In the genomic region with DNA sequence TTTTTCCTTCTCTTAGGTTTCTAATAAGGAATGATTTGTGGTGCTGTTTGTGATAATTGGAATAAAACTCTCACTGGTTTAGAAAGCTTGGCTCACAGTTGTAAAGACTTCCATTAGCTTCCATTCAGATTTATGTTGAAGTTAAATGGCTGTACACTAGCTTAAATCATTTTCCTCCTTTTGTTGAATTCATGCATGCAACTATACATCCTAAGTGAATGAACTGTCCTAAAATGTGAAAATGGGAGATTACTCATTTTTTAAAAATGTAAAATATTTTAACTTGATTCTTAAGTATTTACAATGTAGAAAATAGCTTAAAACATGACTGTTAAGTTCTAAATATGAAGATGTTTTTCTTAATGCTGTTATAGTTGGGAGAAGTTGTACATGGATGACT, we compare ENCODE assay signal across 21 cellular contexts. TPM values are rescaled to one million over a fixed set of nuclear protein-coding genes. Genes with fewer than 3 reads are reported as not detected.
DNase-seq lines count a peak whose midpoint lies in the region; ATAC-seq, FAIRE-seq and TF ChIP-seq lines count a peak whose summit lies in the region.
"Had no signal": no experiment of that assay in that cellular context is flagged by ENCODE, and none has a peak within 500 bp of the region (broad histone marks: within the 10 kb centered on the region; RNA-seq: fewer than 3 reads in every experiment).

No MANE protein-coding gene starts in this region.

- no peak for DNase-seq in stimulated activated naive CD8-positive, alpha-beta T cell treated with anti-CD3 and anti-CD28 coated beads, Interleukin-15, Interleukin-2, amounts not matched to agents 100 U/mL and 50 U/mL, for 24 hours
- no peak for DNase-seq in RWPE2 (ENCODE audit: low spot score)
- no peak for DNase-seq in chondrocyte (ENCODE audit: low spot score)
- no peak for DNase-seq in pancreas
- DNase-seq in upper lobe of right lung, result no peak
- DNase-seq in NCI-H2227 (lab: John Stamatoyannopoulos, UW; ENCODE audit: unreplicated experiment), result no peak
- DNase-seq: activated CD8-positive, alpha-beta memory T cell treated with anti-CD3 and anti-CD28 coated beads for 24 hours; CD8-positive, alpha-beta T cell; cerebellar nuclear complex; DMS53; effector CD8-positive, alpha-beta T cell; kidney; NCI-H774; stimulated activated CD4-positive, alpha-beta T cell treated with anti-CD3 and anti-CD28 coated beads, Interleukin-1b, Interleukin-23, amount 100 ng/mL, for 48 hours; stimulated activated naive B cell treated with anti-CD40 and anti-IgM and Interleukin-4, amounts not matched to agents 10 μg/mL and 1 μg/mL and 100 μg/mL, for 72 hours; thyroid gland had no signal

- H3K9me3 Mint-ChIP-seq in stimulated activated naive CD8-positive, alpha-beta T cell treated with anti-CD3 and anti-CD28 coated beads, Interleukin-15, Interleukin-2, amounts not matched to agents 100 ng/mL and 50 ng/mL, for 24 hours, result peaks cover 8% of the 10 kb centered on the region
- H3K9me3 Mint-ChIP-seq in chondrocyte (ENCODE audit: low read depth), result peaks cover 9% of the 10 kb centered on the region
- H3K9me3 Mint-ChIP-seq: CD8-positive, alpha-beta T cell had no signal

- peak overlapping the region; percentile 38 for H3K4me3 Mint-ChIP-seq in stimulated activated naive CD8-positive, alpha-beta T cell treated with anti-CD3 and anti-CD28 coated beads, Interleukin-15, Interleukin-2, amounts not matched to agents 100 ng/mL and 50 ng/mL, for 24 hours
- H3K4me3 Mint-ChIP-seq in chondrocyte (ENCODE audit: unreplicated experiment), result no peak overlapping the region
- H3K4me3 Mint-ChIP-seq: CD8-positive, alpha-beta T cell; nephron; stimulated activated naive B cell treated with anti-CD40 and anti-IgM and Interleukin-4, amounts not matched to agents 10 μg/mL and 1 μg/mL and 100 μg/mL, for 72 hours had no signal

- H3K27me3 Mint-ChIP-seq in stimulated activated naive CD8-positive, alpha-beta T cell treated with anti-CD3 and anti-CD28 coated beads, Interleukin-15, Interleukin-2, amounts not matched to agents 100 ng/mL and 50 ng/mL, for 24 hours, result no peaks in the 10 kb centered on the region
- H3K27me3 Mint-ChIP-seq in chondrocyte (ENCODE audit: low read depth), result no peaks in the 10 kb centered on the region

- intact Hi-C loops in pancreas (cut with DNase I) (no loop called here), upper lobe of right lung (cut with DNase I) (no loop called here)

- peak overlapping the region; percentile 11 for H3K27ac ChIP-seq in RWPE2 (ENCODE audit: poor library complexity, severe bottlenecking)
- H3K27ac ChIP-seq in pancreas, result no peak overlapping the region
- H3K27ac ChIP-seq in upper lobe of right lung, result no peak overlapping the region
- H3K27ac ChIP-seq: ascending aorta, thyroid gland had no signal

- H3K4me3 ChIP-seq in RWPE2 (ENCODE audit: severe bottlenecking), result no peak overlapping the region
- H3K4me3 ChIP-seq in pancreas, result no peak overlapping the region
- no peak overlapping the region for H3K4me3 ChIP-seq in upper lobe of right lung
- H3K4me3 ChIP-seq: ascending aorta, thyroid gland had no signal

- H3K4me1 ChIP-seq in RWPE2 (ENCODE audit: insufficient read depth, poor library complexity, severe bottlenecking) (peaks cover 7% of the 10 kb centered on the region), pancreas (no peaks in the 10 kb centered on the region), upper lobe of right lung (no peaks in the 10 kb centered on the region)
- H3K4me1 ChIP-seq: ascending aorta, thyroid gland had no signal

- H3K27ac Mint-ChIP-seq in stimulated activated naive CD8-positive, alpha-beta T cell treated with anti-CD3 and anti-CD28 coated beads, Interleukin-15, Interleukin-2, amounts not matched to agents 100 ng/mL and 50 ng/mL, for 24 hours, result peak overlapping the region; percentile 92
- H3K27ac Mint-ChIP-seq in chondrocyte (ENCODE audit: unreplicated experiment), result peak overlapping the region; percentile 60
- H3K27ac Mint-ChIP-seq: nephron; stimulated activated naive B cell treated with anti-CD40 and anti-IgM and Interleukin-4, amounts not matched to agents 10 μg/mL and 1 μg/mL and 100 μg/mL, for 72 hours had no signal

- H3K36me3 ChIP-seq in RWPE2 (ENCODE audit: low read depth), result no peaks in the 10 kb centered on the region
- H3K36me3 ChIP-seq in pancreas, result no peaks in the 10 kb centered on the region
- no peaks in the 10 kb centered on the region for H3K36me3 ChIP-seq in upper lobe of right lung
- H3K36me3 ChIP-seq: ascending aorta, thyroid gland had no signal

- H3K4me1 Mint-ChIP-seq in stimulated activated naive CD8-positive, alpha-beta T cell treated with anti-CD3 and anti-CD28 coated beads, Interleukin-15, Interleukin-2, amounts not matched to agents 100 ng/mL and 50 ng/mL, for 24 hours (ENCODE audit: low read depth), result peaks cover 62% of the 10 kb centered on the region
- peaks cover 48% of the 10 kb centered on the region for H3K4me1 Mint-ChIP-seq in chondrocyte (ENCODE audit: low read depth)
- H3K4me1 Mint-ChIP-seq: nephron; stimulated activated naive B cell treated with anti-CD40 and anti-IgM and Interleukin-4, amounts not matched to agents 10 μg/mL and 1 μg/mL and 100 μg/mL, for 72 hours had no signal

- no peak for ATAC-seq in stimulated activated naive CD8-positive, alpha-beta T cell treated with anti-CD3 and anti-CD28 coated beads, Interleukin-15, Interleukin-2, amounts not matched to agents 100 U/mL and 50 U/mL, for 24 hours
- ATAC-seq in RWPE2 (ENCODE audit: low read depth) (no peak), pancreas (no peak), upper lobe of right lung (no peak), GM21723 (IDR thresholded peaks at IDR 0.05; ENCODE audit: unreplicated experiment) (no peak)
- ATAC-seq: CD8-positive, alpha-beta T cell; stimulated activated naive B cell treated with anti-CD40 and anti-IgM and Interleukin-4, amounts not matched to agents 10 μg/mL and 1 μg/mL and 100 μg/mL, for 72 hours had no signal

- TF ChIP-seq CTCF in RWPE2 (IDR thresholded peaks at IDR 0.05; ENCODE audit: poor library complexity, severe bottlenecking), result no peak
- no peak for TF ChIP-seq CTCF in chondrocyte (IDR thresholded peaks at IDR 0.05)
- no peak for TF ChIP-seq CTCF in pancreas (IDR thresholded peaks at IDR 0.05)
- TF ChIP-seq CTCF in upper lobe of right lung (IDR thresholded peaks at IDR 0.05), result no peak

- H3K9me3 ChIP-seq in RWPE2 (ENCODE audit: severe bottlenecking) (peaks cover 10% of the 10 kb centered on the region), pancreas (no peaks in the 10 kb centered on the region), upper lobe of right lung (peaks cover 8% of the 10 kb centered on the region)
- H3K9me3 ChIP-seq: ascending aorta, thyroid gland had no signal

- FAIRE-seq in pancreas (lab: Jason Lieb, UNC), result no peak
- FAIRE-seq: H1, kidney had no signal

- H3K36me3 Mint-ChIP-seq in stimulated activated naive CD8-positive, alpha-beta T cell treated with anti-CD3 and anti-CD28 coated beads, Interleukin-15, Interleukin-2, amounts not matched to agents 100 ng/mL and 50 ng/mL, for 24 hours (ENCODE audit: low read depth), result peaks cover 76% of the 10 kb centered on the region
- peaks cover 13% of the 10 kb centered on the region for H3K36me3 Mint-ChIP-seq in chondrocyte (ENCODE audit: low read depth)

- no peaks in the 10 kb centered on the region for H3K27me3 ChIP-seq in RWPE2 (ENCODE audit: insufficient read depth, poor library complexity, severe bottlenecking)
- H3K27me3 ChIP-seq in pancreas, result no peaks in the 10 kb centered on the region
- no peaks in the 10 kb centered on the region for H3K27me3 ChIP-seq in upper lobe of right lung
- H3K27me3 ChIP-seq: ascending aorta, thyroid gland had no signal

RNA-seq across cellular contexts. Expression of a gene that starts 15.2 kb away (rescaled TPM):
- total RNA-seq in chondrocyte (51.5 to 83.1 TPM (median 54.1 TPM) in 3 replicates), pancreas (10 to 100 TPM in 4 of 6 donors, 1 to 10 TPM in 2; 8.9 to 22.3 (median 11.7) TPM), upper lobe of right lung (43.4 TPM)
- polyA plus RNA-seq in pancreas, result 1 to 10 TPM; 3.5 to 5.0 TPM
